1 cellular context compared by ENCODE assay signal in genomic region chr18:26267350-26267749, GRCh38.
TF ChIP-seq lines count a peak whose summit lies in the region.

No MANE protein-coding gene starts in this region.

TF ChIP-seq in K562, 482 proteins besides CTCF, POLR2A, EP300 and RAD21 (continued from another document):
- no peak for TF ChIP-seq MYC (IDR thresholded peaks at IDR 0.05; ENCODE audit: low read depth, low read length)
- no peak for TF ChIP-seq MYC (CRISPR knock-in tag; IDR thresholded peaks at IDR 0.05; ENCODE audit: borderline replicate concordance, low read depth)
- TF ChIP-seq ZNF408 (CRISPR knock-in tag; IDR thresholded peaks at IDR 0.05; ENCODE audit: low read depth) = no peak
- no peak for TF ChIP-seq RBM17 (IDR thresholded peaks at IDR 0.05; ENCODE audit: borderline replicate concordance, low read depth, low read length)
- no peak for TF ChIP-seq FOXK2 (conservative IDR thresholded peaks at IDR 0.05 in 1 of 2, IDR thresholded peaks at IDR 0.05 in 1 of 2; ENCODE audit: low read depth in 2 of 2)
- TF ChIP-seq UBTF (IDR thresholded peaks at IDR 0.05; ENCODE audit: borderline replicate concordance in 1 of 2, low read depth in 2 of 2, low read length in 2 of 2) = no peak
- no peak for TF ChIP-seq ZNF57 (CRISPR knock-in tag; IDR thresholded peaks at IDR 0.05)
- no peak for TF ChIP-seq ZNF431 (CRISPR knock-in tag; IDR thresholded peaks at IDR 0.05)
- TF ChIP-seq SMAD2 (IDR thresholded peaks at IDR 0.05; ENCODE audit: low read depth, low read length) = no peak
- TF ChIP-seq TFE3 (CRISPR knock-in tag; IDR thresholded peaks at IDR 0.05) = no peak
- TF ChIP-seq KLF6 (CRISPR knock-in tag; IDR thresholded peaks at IDR 0.05; ENCODE audit: borderline replicate concordance) = no peak
- no peak for TF ChIP-seq ZNF146 (CRISPR knock-in tag; IDR thresholded peaks at IDR 0.05; ENCODE audit: unreplicated experiment)
- TF ChIP-seq SRSF3 (IDR thresholded peaks at IDR 0.05; ENCODE audit: insufficient read depth, low read length) = no peak
- TF ChIP-seq IRF2 (CRISPR knock-in tag; IDR thresholded peaks at IDR 0.05) = no peak
- TF ChIP-seq ZNF140 (CRISPR knock-in tag; IDR thresholded peaks at IDR 0.05) = no peak
- TF ChIP-seq KDM1A (IDR thresholded peaks at IDR 0.05) = no peak
- no peak for TF ChIP-seq SUPT5H (IDR thresholded peaks at IDR 0.05)
- no peak for TF ChIP-seq RBFOX2 (IDR thresholded peaks at IDR 0.05; ENCODE audit: low read depth, low read length)
